Comparison of ENCODE assay signal across 8 cellular contexts in genomic region chr5:62133426-62133825, GRCh38.
"Had no signal": no experiment of that assay in that cellular context is flagged by ENCODE, and none has a peak within 500 bp of the region (broad histone marks: within the 10 kb centered on the region; RNA-seq: fewer than 3 reads in every experiment).

No MANE protein-coding gene starts in this region.

- H3K9me3 Mint-ChIP-seq: IgD-negative memory B cell had no signal

- H3K4me2 ChIP-seq: KMS-11 had no signal

- FAIRE-seq: HTR-8/SVneo, K562 had no signal

- H3K27ac ChIP-seq: HL-60, KMS-11 had no signal

- ATAC-seq: K562 had no signal

- H3K36me3 Mint-ChIP-seq: IgD-negative memory B cell had no signal

- DNase-seq: IMR-90, KBM-7, KG1 had no signal

- H3K4me3 Mint-ChIP-seq: IgD-negative memory B cell had no signal

- H3K4me3 ChIP-seq: K562 had no signal

- H3K27ac Mint-ChIP-seq: IgD-negative memory B cell had no signal

- H3K27me3 Mint-ChIP-seq: IgD-negative memory B cell had no signal

- H3K9ac ChIP-seq: KMS-11 had no signal
